10 cellular contexts compared by ENCODE assay signal in the genomic region with DNA sequence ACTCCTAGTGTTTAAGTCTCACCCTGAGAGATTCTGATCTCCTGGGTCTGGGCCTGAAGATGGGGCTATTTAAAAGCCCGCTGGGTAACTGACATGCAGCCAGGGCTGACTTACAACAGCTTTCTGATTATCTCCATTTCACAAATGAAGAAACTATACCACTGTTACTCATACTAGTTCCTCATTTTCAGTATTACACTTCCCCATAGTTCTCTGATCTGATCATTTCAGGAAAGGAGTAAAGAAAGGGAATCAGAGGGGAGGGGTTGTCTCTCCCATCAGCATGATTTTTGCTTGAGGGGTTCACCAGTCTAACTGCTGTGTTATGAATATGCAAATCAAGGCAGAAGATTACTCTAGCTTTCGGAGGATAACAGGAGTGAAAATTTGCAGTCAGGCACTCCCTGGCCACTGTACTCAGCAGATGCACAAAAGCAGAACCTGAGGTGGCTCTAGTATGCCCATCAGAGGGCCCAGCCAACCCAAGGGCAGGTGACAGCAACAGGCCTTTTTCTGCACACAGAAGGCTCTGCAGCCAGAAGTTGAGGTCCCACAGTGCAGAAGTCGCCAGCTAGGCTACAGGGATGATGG. TPM values are rescaled to one million over a fixed set of nuclear protein-coding genes. Genes with fewer than 3 reads are reported as not detected.
DNase-seq lines count a peak whose midpoint lies in the region; ATAC-seq and TF ChIP-seq lines count a peak whose summit lies in the region.
"Had no signal": no experiment of that assay in that cellular context is flagged by ENCODE, and none has a peak within 500 bp of the region (broad histone marks: within the 10 kb centered on the region; RNA-seq: fewer than 3 reads in every experiment).

No MANE protein-coding gene starts in this region.

- H3K27ac ChIP-seq in heart right ventricle = peak overlapping the region; percentile 76 to 91 (median 88)

- in situ Hi-C loops in GM13977 (cut with MboI; ENCODE audit: low pct_unique_long_range_greater_than_20kb, low sequenced_read_pairs, unreplicated experiment) = no loop called here

- no peak overlapping the region for H3K4me3 ChIP-seq in heart right ventricle
- H3K4me3 ChIP-seq: thoracic aorta had no signal

- intact Hi-C loops in heart right ventricle (cut with DNase I) = loop anchor here in 1 of 10 donors (5.0 kb wide), 1 partner anchor 60 kb away; a partner anchor contains a TSS

- H3K27me3 ChIP-seq in heart right ventricle = no peaks in the 10 kb centered on the region

- H3K4me3 Mint-ChIP-seq in IgD-negative memory B cell (peak overlapping the region; percentile 21 to 90 (median 54)), osteocyte (ENCODE audit: unreplicated experiment) (no peak overlapping the region)
- H3K4me3 Mint-ChIP-seq: activated naive CD8-positive, alpha-beta T cell had no signal

- 73 to 78% methylated on average over 3 of the region's 3 CpGs for WGBS in heart right ventricle, 2 donors

- H3K9me3 Mint-ChIP-seq in IgD-negative memory B cell (no peaks in the 10 kb centered on the region), osteocyte (ENCODE audit: unreplicated experiment) (no peaks in the 10 kb centered on the region)

- no peaks in the 10 kb centered on the region for H3K36me3 ChIP-seq in heart right ventricle
- H3K36me3 ChIP-seq: thoracic aorta had no signal

- TF ChIP-seq CTCF in GM13977 (IDR thresholded peaks at IDR 0.05; ENCODE audit: extremely low read depth, insufficient read depth, missing control alignments) = no peak
- no peak for TF ChIP-seq CTCF in heart right ventricle (IDR thresholded peaks at IDR 0.05)
- TF ChIP-seq CTCF in osteocyte (IDR thresholded peaks at IDR 0.05) = no peak

- peak; percentile 66 for DNase-seq in GM13977 (ENCODE audit: low spot score)
- DNase-seq in heart right ventricle = no peak
- no peak for DNase-seq in NCI-H226
- DNase-seq in NCI-H2227 treated with DMSO at 0.1 percent for 48 hours (lab: John Stamatoyannopoulos, UW) = no peak
- no peak for DNase-seq in osteocyte (ENCODE audit: extremely low spot score, unreplicated experiment)
- no peak for DNase-seq in iPS-NIHi7 (ENCODE audit: extremely low spot score)

- no peaks in the 10 kb centered on the region for H3K27me3 Mint-ChIP-seq in IgD-negative memory B cell
- H3K27me3 Mint-ChIP-seq in osteocyte (ENCODE audit: unreplicated experiment) = no peaks in the 10 kb centered on the region
- H3K27me3 Mint-ChIP-seq: activated naive CD8-positive, alpha-beta T cell had no signal

- peak; percentile 67 for ATAC-seq in GM21528 (IDR thresholded peaks at IDR 0.05; ENCODE audit: low FRiP score, unreplicated experiment)
- ATAC-seq in heart right ventricle = no peak

- peak overlapping the region; percentile 69 to 96 (median 93) for H3K27ac Mint-ChIP-seq in IgD-negative memory B cell
- H3K27ac Mint-ChIP-seq in osteocyte (ENCODE audit: unreplicated experiment) = no peak overlapping the region
- H3K27ac Mint-ChIP-seq: activated naive CD8-positive, alpha-beta T cell had no signal

- H3K4me1 Mint-ChIP-seq in IgD-negative memory B cell (peaks cover 26 to 44% (median 39%) of the 10 kb centered on the region in 3 donors), osteocyte (ENCODE audit: unreplicated experiment) (peaks cover 14% of the 10 kb centered on the region)

- peaks cover 43 to 88% (median 79%) of the 10 kb centered on the region in 9 donors for H3K4me1 ChIP-seq in heart right ventricle

- no peaks in the 10 kb centered on the region for H3K9me3 ChIP-seq in heart right ventricle
- H3K9me3 ChIP-seq: thoracic aorta had no signal

- H3K36me3 Mint-ChIP-seq in IgD-negative memory B cell = peaks cover 3% of the 10 kb centered on the region
- no peaks in the 10 kb centered on the region for H3K36me3 Mint-ChIP-seq in osteocyte (ENCODE audit: unreplicated experiment)
- H3K36me3 Mint-ChIP-seq: activated naive CD8-positive, alpha-beta T cell had no signal

RNA-seq across cellular contexts. Expression of a gene that starts 59.4 kb away (rescaled TPM):
- polyA plus RNA-seq in IgD-negative memory B cell (7.7 TPM), heart right ventricle (10 to 100 TPM; 33.0 to 44.6 TPM)
- total RNA-seq in heart right ventricle (10 to 100 TPM; 20.8 to 62.6 (median 38.5) TPM), osteocyte (17.6 and 17.7 TPM in 2 replicates)
